In the genomic region with DNA sequence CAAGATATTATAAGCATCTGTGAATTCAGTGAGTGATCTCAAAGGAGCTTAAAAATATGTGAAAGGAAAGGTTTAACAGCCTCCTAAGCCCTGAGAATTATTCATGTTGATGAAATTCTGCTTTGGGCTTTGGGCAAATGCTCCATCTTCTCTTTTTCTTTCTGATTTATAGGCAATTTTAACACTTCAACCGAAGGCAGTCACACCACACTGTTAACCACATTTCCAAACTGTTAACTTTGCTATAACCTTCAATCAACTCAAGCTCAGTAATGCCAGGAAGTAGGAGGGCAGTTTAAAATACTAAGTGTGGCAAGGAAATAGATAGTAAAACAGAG, we compare ENCODE assay signal across 13 cellular contexts. TPM values are rescaled to one million over a fixed set of nuclear protein-coding genes. Genes with fewer than 3 reads are reported as not detected.
DNase-seq lines count a peak whose midpoint lies in the region; ATAC-seq lines count a peak whose summit lies in the region.
"Had no signal": no experiment of that assay in that cellular context is flagged by ENCODE, and none has a peak within 500 bp of the region (broad histone marks: within the 10 kb centered on the region; RNA-seq: fewer than 3 reads in every experiment).

No MANE protein-coding gene starts in this region.

- H3K27me3 Mint-ChIP-seq in CD8-positive, alpha-beta memory T cell: no peaks in the 10 kb centered on the region
- no peaks in the 10 kb centered on the region for H3K27me3 Mint-ChIP-seq in activated T-helper 1 cell treated with anti-CD3 and anti-CD28 coated beads, Interleukin-12 subunit alpha, Interleukin-12 subunit beta, Interleukin-2, Interleukin-4 antibody, amounts not matched to agents 30 ng/mL and 10 ng/mL and 1 ng/mL, durations not matched to agents 14 hours and 24 hours and 36 hours (ENCODE audit: insufficient read depth)

- H3K27ac Mint-ChIP-seq in CD8-positive, alpha-beta memory T cell: peak overlapping the region in 7 of 8 donors; percentile 0 to 78 (median 58)
- peak overlapping the region; percentile 68 for H3K27ac Mint-ChIP-seq in activated T-helper 1 cell treated with anti-CD3 and anti-CD28 coated beads, Interleukin-12 subunit alpha, Interleukin-12 subunit beta, Interleukin-2, Interleukin-4 antibody, amounts not matched to agents 30 ng/mL and 10 ng/mL and 1 ng/mL, durations not matched to agents 14 hours and 24 hours and 36 hours

- H3K9me3 Mint-ChIP-seq in CD8-positive, alpha-beta memory T cell: no peaks in the 10 kb centered on the region
- peaks cover 4% of the 10 kb centered on the region for H3K9me3 Mint-ChIP-seq in activated T-helper 1 cell treated with anti-CD3 and anti-CD28 coated beads, Interleukin-12 subunit alpha, Interleukin-12 subunit beta, Interleukin-2, Interleukin-4 antibody, amounts not matched to agents 30 ng/mL and 10 ng/mL and 1 ng/mL, durations not matched to agents 14 hours and 24 hours and 36 hours
- H3K9me3 Mint-ChIP-seq: neural crest cell had no signal

- H3K27me3 ChIP-seq in CD8-positive, alpha-beta memory T cell (ENCODE audit: insufficient read depth, low read length, poor library complexity, severe bottlenecking): no peaks in the 10 kb centered on the region

- H3K36me3 Mint-ChIP-seq in CD8-positive, alpha-beta memory T cell: peaks cover 0 to 1% (median 0%) of the 10 kb centered on the region in 3 donors
- peaks cover 2% of the 10 kb centered on the region for H3K36me3 Mint-ChIP-seq in activated T-helper 1 cell treated with anti-CD3 and anti-CD28 coated beads, Interleukin-12 subunit alpha, Interleukin-12 subunit beta, Interleukin-2, Interleukin-4 antibody, amounts not matched to agents 30 ng/mL and 10 ng/mL and 1 ng/mL, durations not matched to agents 14 hours and 24 hours and 36 hours (ENCODE audit: low read depth)

- DNase-seq in CD8-positive, alpha-beta memory T cell: peak in 2 of 5 donors; percentile 7 to 66
- peak; percentile 90 for DNase-seq in Jurkat, Clone E6-1 (ENCODE audit: low read depth, low spot score)
- DNase-seq in activated T-helper 1 cell treated with anti-CD3 and anti-CD28 coated beads, Interleukin-12 subunit alpha, Interleukin-12 subunit beta, Interleukin-2, Interleukin-4 antibody, amounts not matched to agents 30 ng/mL and 10 ng/mL and 1 ng/mL, durations not matched to agents 14 hours and 24 hours and 36 hours (ENCODE audit: low spot score): no peak
- peak; percentile 16 for DNase-seq in middle frontal gyrus (ENCODE audit: extremely low spot score, low spot score)
- DNase-seq: activated CD4-positive, alpha-beta T cell treated with anti-CD3 and anti-CD28 coated beads for 1 hour; hypothalamus; NCI-H1048 had no signal

- no peaks in the 10 kb centered on the region for H3K36me3 ChIP-seq in CD8-positive, alpha-beta memory T cell (ENCODE audit: insufficient read depth, low read length)

- peaks cover 21% of the 10 kb centered on the region for H3K4me1 ChIP-seq in CD8-positive, alpha-beta memory T cell (ENCODE audit: insufficient read depth, low read length)

- no peaks in the 10 kb centered on the region for H3K9me3 ChIP-seq in CD8-positive, alpha-beta memory T cell (ENCODE audit: low read length)

- CTCF ChIA-PET in CD8-positive, alpha-beta memory T cell (lab: Charles Lee): interaction anchor here (1.0 to 1.3 kb wide), 2 partner anchors 46 to 56 kb away, joined by 3 to 4 read pairs; no protein-coding TSS in a partner anchor

- intact Hi-C loops in activated T-helper 1 cell treated with anti-CD3 and anti-CD28 coated beads, Interleukin-12 subunit alpha, Interleukin-12 subunit beta, Interleukin-2, Interleukin-4 antibody, amounts not matched to agents 30 ng/mL and 10 ng/mL and 1 ng/mL, durations not matched to agents 14 hours and 24 hours and 36 hours (cut with micrococcal nuclease): loop anchor here (5.0 kb wide), 1 partner anchor 55 kb away; the partner anchor contains the start of gene NEK7

- H3K4me3 ChIP-seq in CD8-positive, alpha-beta memory T cell (ENCODE audit: low read length): no peak overlapping the region
- peak overlapping the region; percentile 26 for H3K4me3 ChIP-seq in Jurkat, Clone E6-1 (ENCODE audit: low read length)

- POLR2A ChIA-PET in CD8-positive, alpha-beta memory T cell (lab: Charles Lee): no interaction called here

- H3K4me3 Mint-ChIP-seq in CD8-positive, alpha-beta memory T cell: peak overlapping the region in 6 of 7 donors; percentile 42 to 71 (median 61)
- H3K4me3 Mint-ChIP-seq in activated T-helper 1 cell treated with anti-CD3 and anti-CD28 coated beads, Interleukin-12 subunit alpha, Interleukin-12 subunit beta, Interleukin-2, Interleukin-4 antibody, amounts not matched to agents 30 ng/mL and 10 ng/mL and 1 ng/mL, durations not matched to agents 14 hours and 24 hours and 36 hours: peak overlapping the region; percentile 60
- H3K4me3 Mint-ChIP-seq: neural crest cell had no signal

- H3K27ac ChIP-seq in CD8-positive, alpha-beta memory T cell (ENCODE audit: low read depth, low read length): no peak overlapping the region
- H3K27ac ChIP-seq: C4-2B had no signal

- peaks cover 28 to 29% (median 28%) of the 10 kb centered on the region in 3 donors for H3K4me1 Mint-ChIP-seq in CD8-positive, alpha-beta memory T cell
- H3K4me1 Mint-ChIP-seq in activated T-helper 1 cell treated with anti-CD3 and anti-CD28 coated beads, Interleukin-12 subunit alpha, Interleukin-12 subunit beta, Interleukin-2, Interleukin-4 antibody, amounts not matched to agents 30 ng/mL and 10 ng/mL and 1 ng/mL, durations not matched to agents 14 hours and 24 hours and 36 hours (ENCODE audit: low read depth): peaks cover 26% of the 10 kb centered on the region
- H3K4me1 Mint-ChIP-seq: neural crest cell had no signal

- ATAC-seq in GM19463 (IDR thresholded peaks at IDR 0.05; ENCODE audit: unreplicated experiment) (no peak), GM21423 (IDR thresholded peaks at IDR 0.05; ENCODE audit: unreplicated experiment) (no peak), GM18858 (IDR thresholded peaks at IDR 0.05; ENCODE audit: unreplicated experiment) (no peak), GM21515 (IDR thresholded peaks at IDR 0.05; ENCODE audit: unreplicated experiment) (no peak)

RNA-seq across cellular contexts. Expression of gene NEK7, which starts 54.4 kb away (rescaled TPM):
- total RNA-seq in CD8-positive, alpha-beta memory T cell: 10 to 100 TPM; 64.7 to 68.6 TPM
- 80.8 TPM for polyA plus RNA-seq in CD8-positive, alpha-beta memory T cell
- polyA plus RNA-seq in Jurkat, Clone E6-1 (2012; ENCODE audit: insufficient read depth, insufficient read length): 120 TPM
- total RNA-seq in activated T-helper 1 cell treated with anti-CD3 and anti-CD28 coated beads, Interleukin-12 subunit alpha, Interleukin-12 subunit beta, Interleukin-2, Interleukin-4 antibody, amounts not matched to agents 30 ng/mL and 10 ng/mL and 1 ng/mL, durations not matched to agents 14 hours and 24 hours and 36 hours: 69.3 and 71.8 TPM in 2 replicates
